Comparison of ENCODE assay signal across 23 cellular contexts in the genomic region with DNA sequence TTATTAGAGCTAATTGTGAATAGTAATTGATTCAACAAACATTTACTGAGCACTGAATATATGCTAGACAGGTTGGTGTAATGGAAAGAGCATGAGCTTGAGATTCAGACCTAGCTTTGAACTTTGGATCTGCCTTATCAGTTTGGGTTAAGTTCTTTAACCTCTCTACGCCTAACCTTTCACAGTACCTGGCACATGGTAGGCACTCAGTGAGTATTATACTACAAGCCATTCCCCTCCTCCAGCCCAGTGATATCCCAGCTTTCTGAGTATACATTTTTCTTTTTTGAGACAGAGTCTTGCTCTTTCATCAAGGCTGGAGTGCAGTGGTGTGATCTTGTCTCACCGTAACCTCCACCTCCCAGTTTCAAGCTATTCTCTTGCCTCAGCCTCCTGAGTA.
"Had no signal": no experiment of that assay in that cellular context is flagged by ENCODE, and none has a peak within 500 bp of the region (broad histone marks: within the 10 kb centered on the region; RNA-seq: fewer than 3 reads in every experiment).

No MANE protein-coding gene starts in this region.

- H3K4me3 Mint-ChIP-seq: naive B cell; nephron; stimulated activated memory B cell treated with anti-CD40 and anti-IgM and Interleukin-4, amounts not matched to agents 10 μg/mL and 1 μg/mL and 100 μg/mL, for 72 hours; stimulated activated naive CD8-positive, alpha-beta T cell treated with anti-CD3 and anti-CD28 coated beads, Interleukin-15, Interleukin-2, amounts not matched to agents 100 ng/mL and 50 ng/mL, for 24 hours had no signal

- H3K9me3 Mint-ChIP-seq: naive B cell; stimulated activated memory B cell treated with anti-CD40 and anti-IgM and Interleukin-4, amounts not matched to agents 10 μg/mL and 1 μg/mL and 100 μg/mL, for 72 hours; stimulated activated naive CD8-positive, alpha-beta T cell treated with anti-CD3 and anti-CD28 coated beads, Interleukin-15, Interleukin-2, amounts not matched to agents 100 ng/mL and 50 ng/mL, for 24 hours had no signal

- H3K9me3 ChIP-seq: heart left ventricle, left ventricle myocardium inferior, pancreas, tibial artery, upper lobe of right lung, vagina had no signal

- H3K4me3 ChIP-seq: dorsolateral prefrontal cortex, heart left ventricle, left ventricle myocardium inferior, lung, pancreas, tibial artery, upper lobe of right lung, vagina had no signal

- H3K27ac Mint-ChIP-seq: nephron; progenitor cell of endocrine pancreas; stimulated activated memory B cell treated with anti-CD40 and anti-IgM and Interleukin-4, amounts not matched to agents 10 μg/mL and 1 μg/mL and 100 μg/mL, for 72 hours; stimulated activated naive CD8-positive, alpha-beta T cell treated with anti-CD3 and anti-CD28 coated beads, Interleukin-15, Interleukin-2, amounts not matched to agents 100 ng/mL and 50 ng/mL, for 24 hours had no signal

- DNase-seq: cortex of kidney; dorsolateral prefrontal cortex; effector CD8-positive, alpha-beta T cell; heart left ventricle; islet precursor cell; left ventricle myocardium inferior; mesenchymal stem cell; midbrain; naive B cell; occipital lobe; pancreas; right cardiac atrium; stimulated activated CD4-positive, alpha-beta T cell treated with anti-CD3 and anti-CD28 coated beads, Interleukin-4, amount 100 ng/mL, for 1 hour; stimulated activated CD8-positive, alpha-beta memory T cell treated with anti-CD3 and anti-CD28 coated beads, Interleukin-4, amount 100 ng/mL, for 48 hours; tibial artery; upper lobe of right lung had no signal

- H3K27me3 ChIP-seq: dorsolateral prefrontal cortex, heart left ventricle, pancreas, tibial artery, upper lobe of right lung, vagina had no signal

- H3K27ac ChIP-seq: heart left ventricle, left ventricle myocardium inferior, pancreas, tibial artery, upper lobe of right lung, vagina had no signal

- H3K4me1 ChIP-seq: pancreas, tibial artery, upper lobe of right lung, vagina had no signal

- H3K4me1 Mint-ChIP-seq: naive B cell; nephron; stimulated activated memory B cell treated with anti-CD40 and anti-IgM and Interleukin-4, amounts not matched to agents 10 μg/mL and 1 μg/mL and 100 μg/mL, for 72 hours had no signal

- H3K27me3 Mint-ChIP-seq: naive B cell; progenitor cell of endocrine pancreas; stimulated activated memory B cell treated with anti-CD40 and anti-IgM and Interleukin-4, amounts not matched to agents 10 μg/mL and 1 μg/mL and 100 μg/mL, for 72 hours; stimulated activated naive CD8-positive, alpha-beta T cell treated with anti-CD3 and anti-CD28 coated beads, Interleukin-15, Interleukin-2, amounts not matched to agents 100 ng/mL and 50 ng/mL, for 24 hours had no signal

- ATAC-seq: esophagus mucosa; heart left ventricle; right cardiac atrium; stimulated activated memory B cell treated with anti-CD40 and anti-IgM and Interleukin-4, amounts not matched to agents 10 μg/mL and 1 μg/mL and 100 μg/mL, for 72 hours; upper lobe of right lung had no signal
